15 cellular contexts compared by ENCODE assay signal in the genomic region with DNA sequence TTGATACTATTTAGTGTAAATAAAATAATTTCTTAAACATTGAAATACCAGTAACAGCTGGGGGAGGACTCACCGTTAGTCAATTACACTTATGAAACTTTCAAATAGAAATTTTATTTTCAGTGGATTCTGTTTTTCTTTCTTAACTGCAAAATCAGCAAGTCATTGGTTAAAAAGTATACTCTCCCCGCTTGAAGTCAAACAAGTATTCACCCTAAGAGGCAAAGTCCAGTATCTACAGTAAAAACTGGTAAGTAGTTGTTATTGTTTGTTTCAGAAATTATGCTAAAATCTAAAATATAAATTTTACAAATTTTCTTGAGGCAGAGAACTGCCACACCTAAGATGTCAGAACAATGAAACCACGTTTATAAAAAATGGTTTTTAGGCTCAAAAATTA.
"Had no signal": no experiment of that assay in that cellular context is flagged by ENCODE, and none has a peak within 500 bp of the region (broad histone marks: within the 10 kb centered on the region; RNA-seq: fewer than 3 reads in every experiment).

No MANE protein-coding gene starts in this region.

- H3K27me3 ChIP-seq: ovary, transverse colon, vagina had no signal

- H3K4me3 ChIP-seq: ovary, transverse colon, vagina had no signal

- H3K9me3 Mint-ChIP-seq: activated CD4-positive, alpha-beta memory T cell treated with anti-CD3 and anti-CD28 coated beads, Interleukin-2, amount 10 ng/mL, durations not matched to agents 7 days and 5 days; activated T-cell treated with anti-CD3 and anti-CD28 coated beads, Interleukin-2, amount 50 U/mL, for 24 hours; WTC11 had no signal

- H3K4me3 Mint-ChIP-seq: activated CD4-positive, alpha-beta memory T cell treated with anti-CD3 and anti-CD28 coated beads, Interleukin-2, amount 10 ng/mL, durations not matched to agents 7 days and 5 days; activated T-cell treated with anti-CD3 and anti-CD28 coated beads, Interleukin-2, amount 50 U/mL, for 24 hours; WTC11 had no signal

- ATAC-seq: WTC11 had no signal

- H3K27me3 Mint-ChIP-seq: activated T-cell treated with anti-CD3 and anti-CD28 coated beads, Interleukin-2, amount 50 U/mL, for 24 hours had no signal

- H3K27ac Mint-ChIP-seq: activated CD4-positive, alpha-beta memory T cell treated with anti-CD3 and anti-CD28 coated beads, Interleukin-2, amount 10 ng/mL, durations not matched to agents 7 days and 5 days had no signal

- H3K36me3 ChIP-seq: ovary, transverse colon, vagina had no signal

- H3K4me1 ChIP-seq: vagina had no signal

- H3K27ac ChIP-seq: ovary, transverse colon, vagina had no signal

- DNase-seq: activated CD4-positive, alpha-beta memory T cell treated with anti-CD3 and anti-CD28 coated beads, Interleukin-2, amount 10 ng/mL, durations not matched to agents 7 days and 5 days; activated CD4-positive, alpha-beta T cell treated with anti-CD3 and anti-CD28 coated beads for 4 hours; activated naive CD4-positive, alpha-beta T cell treated with anti-CD3 and anti-CD28 coated beads, Interleukin-2, amount 50 U/mL, for 16 hours; activated T-cell treated with anti-CD3 and anti-CD28 coated beads, Interleukin-2, amount 50 U/mL, for 24 hours; central memory CD4-positive, alpha-beta T cell; cortex of kidney; effector CD4-positive, alpha-beta T cell; foreskin melanocyte; ovary; stimulated activated CD4-positive, alpha-beta T cell treated with anti-CD3 and anti-CD28 coated beads, Interleukin-4, amount 100 ng/mL, for 24 hours; stimulated activated naive CD4-positive, alpha-beta T cell treated with Interleukin-2 at 50 U/mL for 16 hours; substantia nigra; transverse colon had no signal

- H3K9me3 ChIP-seq: ovary, transverse colon, vagina had no signal
